In genomic region chr10:58457761-58458616, GRCh38 we compare ENCODE assay signal across 12 cellular contexts. TPM values are rescaled to one million over a fixed set of nuclear protein-coding genes. Genes with fewer than 3 reads are reported as not detected.
DNase-seq lines count a peak whose midpoint lies in the region; ATAC-seq, FAIRE-seq and TF ChIP-seq lines count a peak whose summit lies in the region.
"Had no signal": no experiment of that assay in that cellular context is flagged by ENCODE, and none has a peak within 500 bp of the region (broad histone marks: within the 10 kb centered on the region; RNA-seq: fewer than 3 reads in every experiment).

No MANE protein-coding gene starts in this region.

- no peak overlapping the region for H3K4me3 ChIP-seq in bronchial epithelial cell (ENCODE audit: low read depth, low read length)
- H3K4me3 ChIP-seq in transverse colon, result no peak overlapping the region
- no peak overlapping the region for H3K4me3 ChIP-seq in BE2C (ENCODE audit: low read depth, low read length)
- H3K4me3 ChIP-seq: esophagus muscularis mucosa had no signal

- H3K27me3 Mint-ChIP-seq in HFFc6 (ENCODE audit: insufficient read depth), result no peaks in the 10 kb centered on the region; the same call in 1 of the 2 replicates

- peaks cover 23% of the 10 kb centered on the region for H3K36me3 Mint-ChIP-seq in HFFc6 (ENCODE audit: low read depth)

- WGBS in transverse colon (ENCODE audit: low coverage in 1 of 2), 2 donors, result 30 to 60% methylated on average over 2 to 3 of the region's 3 CpGs

- H3K4me1 ChIP-seq in transverse colon (no peaks in the 10 kb centered on the region), BE2C (no peaks in the 10 kb centered on the region)
- H3K4me1 ChIP-seq: esophagus muscularis mucosa had no signal

- TF ChIP-seq CTCF in HFFc6 (IDR thresholded peaks at IDR 0.05) (no peak), bronchial epithelial cell (IDR thresholded peaks at IDR 0.05; ENCODE audit: insufficient read depth, low read length, severe bottlenecking) (no peak), transverse colon (IDR thresholded peaks at IDR 0.05) (no peak), BE2C (IDR thresholded peaks at IDR 0.05; ENCODE audit: low read depth, low read length) (no peak)

- no peak for TF ChIP-seq POLR2A in transverse colon (IDR thresholded peaks at IDR 0.05)

- H3K36me3 ChIP-seq in bronchial epithelial cell (ENCODE audit: control insufficient read depth, insufficient read depth, low read length) (no peaks in the 10 kb centered on the region), transverse colon (no peaks in the 10 kb centered on the region), BE2C (no peaks in the 10 kb centered on the region)
- H3K36me3 ChIP-seq: esophagus muscularis mucosa had no signal

- intact Hi-C loops in transverse colon (cut with DNase I; ENCODE audit: low total_unique reads), result no loop called here

- no peak for FAIRE-seq in bronchial epithelial cell (lab: Jason Lieb, UNC)

- H3K9me3 Mint-ChIP-seq in HFFc6, result peaks cover 18% of the 10 kb centered on the region

- DNase-seq in HFFc6 (peak; percentile 85), bronchial epithelial cell (ENCODE audit: low read depth) (peak; percentile 48), left kidney (ENCODE audit: low read depth, low spot score) (peak; percentile 5), transverse colon (peak; percentile 30), substantia nigra (lab: John Stamatoyannopoulos, UW) (no peak), UCSD-AML1 (lab: John Stamatoyannopoulos, UW; ENCODE audit: unreplicated experiment) (no peak), BE2C (no peak)
- DNase-seq: DND-41, NCI-H446 treated with DMSO at 0.1 percent for 48 hours, SW 1271 had no signal

- H3K27me3 ChIP-seq in bronchial epithelial cell (ENCODE audit: control insufficient read depth, insufficient read depth, low read length), result no peaks in the 10 kb centered on the region
- H3K27me3 ChIP-seq in transverse colon, result no peaks in the 10 kb centered on the region
- H3K27me3 ChIP-seq in BE2C, result no peaks in the 10 kb centered on the region
- H3K27me3 ChIP-seq: esophagus muscularis mucosa had no signal

- peak overlapping the region; percentile 25 to 44 (median 38) for H3K27ac ChIP-seq in transverse colon
- no peak overlapping the region for H3K27ac ChIP-seq in substantia nigra (ENCODE audit: low read depth, low read length, poor library complexity, severe bottlenecking)

- H3K9me3 ChIP-seq in transverse colon (no peaks in the 10 kb centered on the region), BE2C (peaks cover 3% of the 10 kb centered on the region; the same call in 1 of the 2 replicates)

- H3K4me1 Mint-ChIP-seq in HFFc6 (ENCODE audit: low read depth), result peaks cover 49% of the 10 kb centered on the region

- no peak for TF ChIP-seq EP300 in transverse colon (IDR thresholded peaks at IDR 0.05; ENCODE audit: low read depth)

- peak overlapping the region; percentile 78 for H3K27ac Mint-ChIP-seq in HFFc6

- ATAC-seq in GM19455 (IDR thresholded peaks at IDR 0.05; ENCODE audit: unreplicated experiment), result no peak

- peak overlapping the region; percentile 32 for H3K4me3 Mint-ChIP-seq in HFFc6

- in situ Hi-C loops in transverse colon (cut with MboI; ENCODE audit: low pct_ligation_motif_present in 1 of 4, low pct_unique_long_range_greater_than_20kb in 1 of 4, low sequenced_read_pairs in 3 of 4), result no loop called here

RNA-seq across cellular contexts. Expression of gene BICC1, which starts 54.7 kb away (rescaled TPM):
- total RNA-seq in HFFc6 (2021; fragmentation: NEBNext Ultra II Directional; extraction: Animal tissue kit (Norgen Biotek cat#: 25700)), result 10 to 100 TPM; 55.6 to 67.7 (median 64.8) TPM
- 0.13 and 1.1 TPM in 2 replicates for total RNA-seq in bronchial epithelial cell
- 1 to 10 TPM in 3 of 4 donors, under 1 TPM in 1; 0.60 to 5.1 (median 2.2) TPM for total RNA-seq in transverse colon
- polyA plus RNA-seq in BE2C (2012; ENCODE audit: insufficient read depth, insufficient read length, low read depth), result 4.8 TPM

Comparison
In these comparisons a context has a peak if more than half of its experiments do, and no peak if none do; other contexts are left out.
1. DNase-seq: peak in HFFc6 (single experiment), bronchial epithelial cell (single experiment), left kidney (single experiment) and transverse colon (single experiment); none in substantia nigra (0 of 49), UCSD-AML1 (single experiment) and BE2C (single experiment).
2. RNA of gene BICC1, which starts 54.7 kb away (total RNA-seq): 55.6 to 67.7 TPM in HFFc6; 0.60 to 5.1 TPM in transverse colon and 0.13 to 1.1 TPM in bronchial epithelial cell; every median in the first group is over 4 times any median in the second.